Comparison of ENCODE assay signal across 9 cellular contexts in the genomic region with DNA sequence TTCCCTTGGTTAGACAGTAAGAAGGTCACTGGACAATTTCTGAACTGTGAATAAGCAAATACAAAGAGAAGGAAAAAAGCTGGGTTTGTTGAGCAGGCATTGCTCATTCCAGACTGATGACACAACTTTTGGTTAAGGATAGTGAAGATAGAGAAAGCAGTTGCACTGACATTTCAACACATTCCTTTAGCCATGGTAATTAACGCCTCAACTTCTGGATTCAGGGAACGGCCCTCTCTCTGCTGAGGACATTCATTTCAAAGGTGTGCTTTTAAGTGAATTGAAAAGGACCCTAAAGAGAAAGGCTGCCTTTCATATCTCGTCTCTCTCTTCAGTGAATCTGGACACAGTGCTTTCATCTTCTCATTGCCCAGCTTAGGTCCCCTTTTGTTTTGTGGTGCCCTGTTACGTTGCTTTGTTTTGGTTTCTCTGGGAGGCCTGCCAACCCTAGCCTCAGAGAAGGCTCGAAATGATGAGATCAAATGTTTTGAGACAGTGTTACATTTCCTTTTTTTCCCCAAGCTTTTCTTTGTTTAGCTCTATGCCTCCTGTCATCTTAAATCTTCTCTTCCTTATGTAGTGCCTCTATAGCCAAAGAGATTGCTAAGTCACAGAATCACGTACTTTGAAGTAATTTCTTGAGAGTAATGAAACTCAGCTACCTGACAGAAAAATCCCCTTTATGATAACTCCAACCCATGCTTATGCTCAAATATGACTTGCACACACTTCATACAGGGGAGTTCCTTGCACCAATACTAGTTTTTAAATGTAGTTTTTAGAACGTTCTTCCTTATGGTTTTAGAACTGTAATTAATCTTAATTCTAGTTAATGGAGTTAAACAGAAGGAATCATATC.
DNase-seq lines count a peak whose midpoint lies in the region; ATAC-seq and TF ChIP-seq lines count a peak whose summit lies in the region.
"Had no signal": no experiment of that assay in that cellular context is flagged by ENCODE, and none has a peak within 500 bp of the region (broad histone marks: within the 10 kb centered on the region; RNA-seq: fewer than 3 reads in every experiment).

No MANE protein-coding gene starts in this region.

- POLR2A ChIA-PET in BJ (lab: Charles Lee): no interaction called here

- H3K4me3 Mint-ChIP-seq in T-helper 1 cell treated with Interleukin-12 subunit alpha and Interleukin-12 subunit beta and Interleukin-4 antibody, amounts not matched to agents 30 μg/mL and 1 μg/mL, for 36 hours: peak overlapping the region; percentile 12
- H3K4me3 Mint-ChIP-seq: dendritic cell treated with granulocyte-macrophage colony-stimulating factor and Interleukin-4, amounts not matched to agents 40 ng/mL and 50 ng/mL, for 4 days had no signal

- CTCF ChIA-PET in BJ (lab: Yijun Ruan, JAX): interaction anchor here (1.1 to 1.9 kb wide), 5 partner anchors 17 to 214 kb away, joined by 3 to 5 read pairs (median 4); no protein-coding TSS in a partner anchor

- no peak for TF ChIP-seq CTCF in BJ (IDR thresholded peaks at IDR 0.05; ENCODE audit: insufficient read depth, low read depth, low read length)
- TF ChIP-seq CTCF in fibroblast of the aortic adventitia (IDR thresholded peaks at IDR 0.05; ENCODE audit: insufficient read depth, low read length): no peak

- peak; percentile 64 for ATAC-seq in GM21786 (IDR thresholded peaks at IDR 0.05; ENCODE audit: unreplicated experiment)

- H3K9me3 Mint-ChIP-seq in T-helper 1 cell treated with Interleukin-12 subunit alpha and Interleukin-12 subunit beta and Interleukin-4 antibody, amounts not matched to agents 30 μg/mL and 1 μg/mL, for 36 hours: no peaks in the 10 kb centered on the region
- H3K9me3 Mint-ChIP-seq: dendritic cell treated with granulocyte-macrophage colony-stimulating factor and Interleukin-4, amounts not matched to agents 40 ng/mL and 50 ng/mL, for 4 days had no signal

- H3K36me3 ChIP-seq in BJ (ENCODE audit: control insufficient read depth, insufficient read depth, low read length): no peaks in the 10 kb centered on the region

- peaks cover 44% of the 10 kb centered on the region for H3K27me3 Mint-ChIP-seq in T-helper 1 cell treated with Interleukin-12 subunit alpha and Interleukin-12 subunit beta and Interleukin-4 antibody, amounts not matched to agents 30 μg/mL and 1 μg/mL, for 36 hours (ENCODE audit: low read depth)
- H3K27me3 Mint-ChIP-seq: dendritic cell treated with granulocyte-macrophage colony-stimulating factor and Interleukin-4, amounts not matched to agents 40 ng/mL and 50 ng/mL, for 4 days had no signal

- no peaks in the 10 kb centered on the region for H3K27me3 ChIP-seq in BJ (ENCODE audit: control insufficient read depth, insufficient read depth, low read length)

- H3K4me1 Mint-ChIP-seq in T-helper 1 cell treated with Interleukin-12 subunit alpha and Interleukin-12 subunit beta and Interleukin-4 antibody, amounts not matched to agents 30 μg/mL and 1 μg/mL, for 36 hours (ENCODE audit: low read depth): peaks cover 27% of the 10 kb centered on the region

- DNase-seq in BJ (ENCODE audit: low read depth): peak; percentile 70
- DNase-seq in fibroblast of the aortic adventitia (ENCODE audit: low read depth): peak; percentile 98
- DNase-seq in smooth muscle cell of the brain vasculature (ENCODE audit: low read depth, low spot score): peak; percentile 83
- no peak for DNase-seq in H4 (ENCODE audit: low spot score)
- no peak for DNase-seq in occipital lobe (lab: John Stamatoyannopoulos, UW)
- no peak for DNase-seq in NCI-H1436 (lab: John Stamatoyannopoulos, UW)

- H3K4me3 ChIP-seq in BJ (ENCODE audit: low read depth, low read length) (peak overlapping the region; percentile 3; the same call in 1 of the 2 replicates), fibroblast of the aortic adventitia (ENCODE audit: low read depth, low read length) (peak overlapping the region; percentile 44)

- peaks cover 4% of the 10 kb centered on the region for H3K36me3 Mint-ChIP-seq in T-helper 1 cell treated with Interleukin-12 subunit alpha and Interleukin-12 subunit beta and Interleukin-4 antibody, amounts not matched to agents 30 μg/mL and 1 μg/mL, for 36 hours (ENCODE audit: low read depth)

- H3K27ac Mint-ChIP-seq in T-helper 1 cell treated with Interleukin-12 subunit alpha and Interleukin-12 subunit beta and Interleukin-4 antibody, amounts not matched to agents 30 μg/mL and 1 μg/mL, for 36 hours: peak overlapping the region; percentile 71
- H3K27ac Mint-ChIP-seq: dendritic cell treated with granulocyte-macrophage colony-stimulating factor and Interleukin-4, amounts not matched to agents 40 ng/mL and 50 ng/mL, for 4 days had no signal

Comparison
In these comparisons a context has a peak if more than half of its experiments do, and no peak if none do; other contexts are left out.
1. DNase-seq: peak in BJ (single experiment), fibroblast of the aortic adventitia (single experiment) and smooth muscle cell of the brain vasculature (single experiment); none in H4 (single experiment), occipital lobe (single experiment) and NCI-H1436 (single experiment).